Comparison of ENCODE assay signal across 19 cellular contexts in genomic region chr9:84283895-84284294, GRCh38. TPM values are rescaled to one million over a fixed set of nuclear protein-coding genes. Genes with fewer than 3 reads are reported as not detected.
DNase-seq lines count a peak whose midpoint lies in the region; ATAC-seq and TF ChIP-seq lines count a peak whose summit lies in the region.
"Had no signal": no experiment of that assay in that cellular context is flagged by ENCODE, and none has a peak within 500 bp of the region (broad histone marks: within the 10 kb centered on the region; RNA-seq: fewer than 3 reads in every experiment).

No MANE protein-coding gene starts in this region.

- H3K4me1 Mint-ChIP-seq in activated CD8-positive, alpha-beta T cell treated with anti-CD3 and anti-CD28 coated beads for 36 hours (ENCODE audit: low read depth), result peaks cover 12% of the 10 kb centered on the region

- H3K9me3 ChIP-seq in hepatocyte (ENCODE audit: low read depth), result no peaks in the 10 kb centered on the region
- H3K9me3 ChIP-seq: BLaER1 treated with 17β-estradiol and CSF1 and Interleukin-3, amounts not matched to agents 10 nM and 100 nM; Peyer's patch had no signal

- H3K4me1 ChIP-seq in hepatocyte (ENCODE audit: insufficient read depth), result no peaks in the 10 kb centered on the region
- H3K4me1 ChIP-seq: Peyer's patch had no signal

- DNase-seq in NCI-H1436 (lab: John Stamatoyannopoulos, UW) (peak; percentile 30), NCI-H1436 treated with DMSO at 0.1 percent for 48 hours (lab: John Stamatoyannopoulos, UW) (no peak), amygdala (lab: John Stamatoyannopoulos, UW) (peak in 36 of 56 donors; percentile 2 to 67 (median 25)), globus pallidus (ENCODE audit: low spot score) (peak; percentile 51), putamen (ENCODE audit: low spot score) (peak; percentile 33), SHP77 treated with DMSO at 0.1 percent for 48 hours (lab: John Stamatoyannopoulos, UW) (no peak), hepatocyte (ENCODE audit: low spot score) (no peak)
- DNase-seq in activated CD8-positive, alpha-beta T cell treated with anti-CD3 and anti-CD28 coated beads for 36 hours, result no peak
- DNase-seq: DMS 273 treated with DMSO at 0.1 percent for 48 hours, GF-D8, KBM-7, NCI-H1694 treated with DMSO at 0.1 percent for 48 hours, NCI-H2171 treated with DMSO at 0.1 percent for 48 hours, Peyer's patch had no signal

- no peaks in the 10 kb centered on the region for H3K79me2 ChIP-seq in hepatocyte

- H3K27me3 Mint-ChIP-seq in activated CD8-positive, alpha-beta T cell treated with anti-CD3 and anti-CD28 coated beads for 36 hours, result peaks cover 4% of the 10 kb centered on the region

- no peaks in the 10 kb centered on the region for H3K36me3 ChIP-seq in hepatocyte (replicated peaks; ENCODE audit: insufficient read depth, low read depth)
- H3K36me3 ChIP-seq: BLaER1 treated with 17β-estradiol and CSF1 and Interleukin-3, amounts not matched to agents 10 nM and 100 nM; Peyer's patch had no signal

- H3K4me3 Mint-ChIP-seq in activated CD8-positive, alpha-beta T cell treated with anti-CD3 and anti-CD28 coated beads for 36 hours, result no peak overlapping the region
- H3K4me3 Mint-ChIP-seq: GM23338 had no signal

- ATAC-seq in activated CD8-positive, alpha-beta T cell treated with anti-CD3 and anti-CD28 coated beads for 36 hours, result no peak
- ATAC-seq: GM23338, Right ventricle myocardium inferior had no signal

- CTCF ChIA-PET in activated CD8-positive, alpha-beta T cell treated with anti-CD3 and anti-CD28 coated beads for 36 hours (lab: Charles Lee), result interaction anchor here (1.4 to 1.8 kb wide), 4 partner anchors 10 to 32 kb away, joined by 3 to 6 read pairs (median 5); no protein-coding TSS in a partner anchor

- intact Hi-C loops in activated CD8-positive, alpha-beta T cell treated with anti-CD3 and anti-CD28 coated beads for 36 hours (cut with micrococcal nuclease), result no loop called here

- no peak overlapping the region for H3K27ac Mint-ChIP-seq in activated CD8-positive, alpha-beta T cell treated with anti-CD3 and anti-CD28 coated beads for 36 hours
- H3K27ac Mint-ChIP-seq: GM23338 had no signal

- no peaks in the 10 kb centered on the region for H3K36me3 Mint-ChIP-seq in activated CD8-positive, alpha-beta T cell treated with anti-CD3 and anti-CD28 coated beads for 36 hours (ENCODE audit: low read depth)

- no peaks in the 10 kb centered on the region for H4K20me1 ChIP-seq in hepatocyte (ENCODE audit: insufficient read depth, poor library complexity, severe bottlenecking)
- H4K20me1 ChIP-seq: BLaER1 treated with 17β-estradiol and CSF1 and Interleukin-3, amounts not matched to agents 10 nM and 100 nM had no signal

- no peak overlapping the region for H2AFZ ChIP-seq in hepatocyte
- H2AFZ ChIP-seq: GM23338 had no signal

- TF ChIP-seq CTCF in activated CD8-positive, alpha-beta T cell treated with anti-CD3 and anti-CD28 coated beads for 36 hours (IDR thresholded peaks at IDR 0.05), result no peak
- no peak for TF ChIP-seq CTCF in hepatocyte (IDR thresholded peaks at IDR 0.05; ENCODE audit: poor library complexity)

- no peak overlapping the region for H3K27ac ChIP-seq in hepatocyte
- H3K27ac ChIP-seq: BLaER1 treated with 17β-estradiol and CSF1 and Interleukin-3, amounts not matched to agents 10 nM and 100 nM; Peyer's patch; SK-N-MC had no signal

- H3K4me2 ChIP-seq in hepatocyte, result no peak overlapping the region
- H3K4me2 ChIP-seq: BLaER1 treated with 17β-estradiol and CSF1 and Interleukin-3, amounts not matched to agents 10 nM and 100 nM; GM23338 had no signal

- H3K27me3 ChIP-seq in hepatocyte, result no peaks in the 10 kb centered on the region
- H3K27me3 ChIP-seq: BLaER1 treated with 17β-estradiol and CSF1 and Interleukin-3, amounts not matched to agents 10 nM and 100 nM; Peyer's patch had no signal

- H3K9me3 Mint-ChIP-seq in activated CD8-positive, alpha-beta T cell treated with anti-CD3 and anti-CD28 coated beads for 36 hours, result no peaks in the 10 kb centered on the region
- H3K9me3 Mint-ChIP-seq: GM23338 had no signal

- no peak overlapping the region for H3K4me3 ChIP-seq in hepatocyte
- H3K4me3 ChIP-seq: BLaER1 treated with 17β-estradiol and CSF1 and Interleukin-3, amounts not matched to agents 10 nM and 100 nM; GM23338; Peyer's patch; SK-N-MC had no signal

- no peaks in the 10 kb centered on the region for H3K9me2 ChIP-seq in hepatocyte (replicated peaks; ENCODE audit: insufficient read depth)

- WGBS in hepatocyte (ENCODE audit: low lambda C conversion rate, missing lambda C conversion rate), result 69% methylated on average over 6 of the region's 6 CpGs

- POLR2A ChIA-PET in activated CD8-positive, alpha-beta T cell treated with anti-CD3 and anti-CD28 coated beads for 36 hours (lab: Charles Lee), result interaction anchor here (2.5 kb wide), 1 partner anchor 11 kb away, joined by 15 read pairs; no protein-coding TSS in a partner anchor

RNA-seq across cellular contexts. Expression of gene SLC28A3, which starts 56.7 kb away (rescaled TPM):
- total RNA-seq in activated CD8-positive, alpha-beta T cell treated with anti-CD3 and anti-CD28 coated beads for 36 hours, result under 1 TPM; 0.23 to 0.31 TPM
- 1.4 and 1.7 TPM in 2 replicates for total RNA-seq in hepatocyte
- polyA plus RNA-seq in hepatocyte, result 0.84 and 0.98 TPM in 2 replicates
- total RNA-seq: GM23338, NCI-H460 had no signal
- polyA plus RNA-seq: GM23338 had no signal

Comparison
In these comparisons a context has a peak if more than half of its experiments do, and no peak if none do; other contexts are left out.
1. DNase-seq: peak in NCI-H1436 (single experiment), amygdala (36 of 56), globus pallidus (single experiment) and putamen (single experiment); none in NCI-H1436 treated with DMSO at 0.1 percent for 48 hours (single experiment), SHP77 treated with DMSO at 0.1 percent for 48 hours (single experiment), activated CD8-positive, alpha-beta T cell treated with anti-CD3 and anti-CD28 coated beads for 36 hours (single experiment) and hepatocyte (single experiment).